24 cellular contexts compared by ENCODE assay signal in the genomic region with DNA sequence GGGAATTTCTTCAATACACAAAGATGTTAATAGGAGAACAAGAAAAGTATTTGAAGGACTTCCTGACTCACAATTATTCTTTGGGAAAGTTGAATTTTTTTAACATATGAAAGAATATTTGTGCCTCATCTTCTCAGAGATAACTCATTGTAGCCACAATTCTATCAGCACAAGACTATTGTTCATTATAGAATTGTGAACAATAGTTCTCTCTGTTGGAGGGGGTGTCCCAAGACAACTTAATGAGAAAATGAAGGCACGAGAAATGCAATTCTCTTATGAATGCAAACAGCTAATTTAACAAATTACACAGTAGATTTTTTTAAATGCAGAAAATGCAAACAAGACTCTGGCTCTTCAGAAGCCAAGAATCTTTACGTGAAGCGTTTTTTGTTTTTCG.
"Had no signal": no experiment of that assay in that cellular context is flagged by ENCODE, and none has a peak within 500 bp of the region (broad histone marks: within the 10 kb centered on the region; RNA-seq: fewer than 3 reads in every experiment).

No MANE protein-coding gene starts in this region.

- H3K4me3 ChIP-seq: heart left ventricle, left ventricle myocardium inferior, lung, mucosa of descending colon, pancreas, psoas muscle, right atrium auricular region, skin epidermis, stomach, tibial nerve, uterus had no signal

- H3K9me3 ChIP-seq: pancreas, uterus had no signal

- H3K27me3 ChIP-seq: heart left ventricle, pancreas, right atrium auricular region, stomach, tibial nerve, uterus had no signal

- ATAC-seq: heart left ventricle; mucosa of descending colon; naive thymus-derived CD4-positive, alpha-beta T cell; natural killer cell treated with Interleukin-12 subunit alpha and Interleukin-12 subunit beta and Interleukin-15 and Interleukin-18, amount 100 ng/mL, for 72 hours; pancreas; psoas muscle; sciatic nerve; stimulated activated naive B cell treated with anti-CD40 and anti-IgM and Interleukin-4, amounts not matched to agents 10 μg/mL and 1 μg/mL and 100 μg/mL, for 72 hours; stimulated activated naive CD8-positive, alpha-beta T cell treated with anti-CD3 and anti-CD28 coated beads, Interleukin-15, Interleukin-2, amounts not matched to agents 100 U/mL and 50 U/mL, for 24 hours had no signal

- H3K4me1 ChIP-seq: heart left ventricle, left ventricle myocardium inferior, pancreas, psoas muscle, right atrium auricular region, stomach, uterus had no signal

- H3K36me3 ChIP-seq: heart left ventricle, left ventricle myocardium inferior, pancreas, right atrium auricular region, stomach, tibial nerve, uterus had no signal

- DNase-seq: heart left ventricle; hypothalamus; immature natural killer cell; islet precursor cell; left ventricle myocardium inferior; midbrain; mucosa of descending colon; naive thymus-derived CD4-positive, alpha-beta T cell; pancreas; psoas muscle; stimulated activated CD4-positive, alpha-beta T cell treated with anti-CD3 and anti-CD28 coated beads, Interleukin-12 subunit alpha, Interleukin-12 subunit beta, amount 100 ng/mL, for 4 hours; stimulated activated CD4-positive, alpha-beta T cell treated with anti-CD3 and anti-CD28 coated beads, Interleukin-15, amount 100 ng/mL, for 24 hours; stimulated activated CD4-positive, alpha-beta T cell treated with anti-CD3 and anti-CD28 coated beads, Interleukin-2, amount 100 ng/mL, for 24 hours; stimulated activated CD4-positive, alpha-beta T cell treated with anti-CD3 and anti-CD28 coated beads, Interleukin-4, amount 100 ng/mL, for 1 hour; stimulated activated naive B cell treated with anti-CD40 and anti-IgM and Interleukin-4, amounts not matched to agents 10 μg/mL and 1 μg/mL and 100 μg/mL, for 72 hours; stimulated activated naive CD8-positive, alpha-beta T cell treated with anti-CD3 and anti-CD28 coated beads, Interleukin-15, Interleukin-2, amounts not matched to agents 100 U/mL and 50 U/mL, for 24 hours; stomach; uterus had no signal

- H3K27ac ChIP-seq: heart left ventricle, left ventricle myocardium inferior, pancreas, psoas muscle, right atrium auricular region, skin epidermis, stomach, tibial nerve, uterus had no signal

- FAIRE-seq: pancreas had no signal
